Comparison of ENCODE assay signal across 8 cellular contexts in genomic region chr2:25251461-25252273, GRCh38.
DNase-seq lines count a peak whose midpoint lies in the region; ATAC-seq, FAIRE-seq and TF ChIP-seq lines count a peak whose summit lies in the region.

No MANE protein-coding gene starts in this region.

- H3K79me2 ChIP-seq in GM12878 (ENCODE audit: control insufficient read depth, insufficient read depth, low read length), result peaks cover 15% of the 10 kb centered on the region

- BruUV-seq in GM12878 (replicated peaks; lab: Mats Ljungman, UMichigan), result no TSS peak

- intact Hi-C loops in GM12878 (cut with micrococcal nuclease; ENCODE audit: unreplicated experiment), result no loop called here

- peaks cover 9 to 10% of the 10 kb centered on the region in 2 experiments for H3K36me3 ChIP-seq in GM12878 (ENCODE audit: control insufficient read depth in 2 of 2, insufficient read depth in 2 of 2, low read length in 1 of 2)
- H3K36me3 ChIP-seq in iPS-18a (ENCODE audit: control insufficient read depth, low read depth, low read length), result peaks cover 17% of the 10 kb centered on the region

- peak overlapping the region; percentile 72 for H3K27ac ChIP-seq in RWPE1
- H3K27ac ChIP-seq in GM12878 (ENCODE audit: control insufficient read depth, insufficient read depth), result peak overlapping the region; percentile 83
- peak overlapping the region; percentile 76 for H3K27ac ChIP-seq in iPS-18a (ENCODE audit: low read length)

- CTCF ChIA-PET in RWPE1 (lab: Yijun Ruan, JAX), result interaction anchor here (0.6 to 1.1 kb wide), 3 partner anchors 23 to 110 kb away, joined by 3 to 5 read pairs (median 3); no protein-coding TSS in a partner anchor
- CTCF ChIA-PET in GM12878 (lab: Yijun Ruan, JAX), result interaction anchor here (0.6 to 2.9 kb wide), 3 partner anchors 22 to 498 kb away, joined by 3 to 14 read pairs (median 9); no protein-coding TSS in a partner anchor

- ATAC-seq in HG02798 (IDR thresholded peaks at IDR 0.05; ENCODE audit: poor library complexity, unreplicated experiment) (peak; percentile 38), GM12878 (peak; percentile 80), HG03439 (IDR thresholded peaks at IDR 0.05; ENCODE audit: unreplicated experiment) (no peak), HG03097 (IDR thresholded peaks at IDR 0.05; ENCODE audit: low FRiP score, unreplicated experiment) (no peak)

- H3K9me3 ChIP-seq in GM12878 (replicated peaks; ENCODE audit: control insufficient read depth, insufficient read depth, low read length) (no peaks in the 10 kb centered on the region), iPS-18a (ENCODE audit: control insufficient read depth, low read depth, low read length) (no peaks in the 10 kb centered on the region)

- DNase-seq in Daoy (ENCODE audit: low read depth), result peak; percentile 60
- peak; percentile 68 for DNase-seq in RWPE1 (ENCODE audit: low spot score)
- DNase-seq in GM12878 (ENCODE audit: low read depth, low spot score), result no peak
- no peak for DNase-seq in skeletal muscle cell (ENCODE audit: low read depth)

- in situ Hi-C loops in GM12878 (cut with MboI), result no loop called here

- H3K4me1 ChIP-seq in GM12878 (ENCODE audit: control insufficient read depth, insufficient read depth, low read length), result peaks cover 11% of the 10 kb centered on the region
- peaks cover 22% of the 10 kb centered on the region for H3K4me1 ChIP-seq in iPS-18a (ENCODE audit: control insufficient read depth, low read depth, low read length)

- no peaks in the 10 kb centered on the region for H3K27me3 ChIP-seq in GM12878 (replicated peaks in 1 of 2; ENCODE audit: control insufficient read depth in 2 of 2, insufficient read depth in 2 of 2, low read length in 1 of 2)
- no peaks in the 10 kb centered on the region for H3K27me3 ChIP-seq in iPS-18a (ENCODE audit: control insufficient read depth, insufficient read depth, low read length)

- peak overlapping the region; percentile 94 for H3K4me2 ChIP-seq in GM12878 (ENCODE audit: control insufficient read depth, insufficient read depth)

- WGBS in GM12878 (ENCODE audit: insufficient coverage, insufficient replicate concordance, low lambda C conversion rate, missing lambda C conversion rate), result 21% methylated on average over 45 of the region's 50 CpGs

- SMC1A ChIA-PET in GM12878 (lab: Charles Lee; ENCODE audit: uncharacterized antibody, unreplicated experiment), result interaction anchor here (1.0 to 2.0 kb wide), 4 partner anchors 22 to 43 kb away, joined by 3 to 11 read pairs (median 6); no protein-coding TSS in a partner anchor

- H2AFZ ChIP-seq in GM12878 (ENCODE audit: control insufficient read depth, low read depth, low read length), result peak overlapping the region; percentile 71

- peak; percentile 68 for TF ChIP-seq POLR2A in GM12878 (IDR thresholded peaks at IDR 0.05; ENCODE audit: low read depth, low read length)

- no peak for TF ChIP-seq CTCF in RWPE1 (conservative IDR thresholded peaks at IDR 0.05; ENCODE audit: low read depth)
- no peak for TF ChIP-seq CTCF in GM12878 (IDR thresholded peaks at IDR 0.05 in 2 of 3, conservative IDR thresholded peaks at IDR 0.05 in 1 of 3; ENCODE audit: control insufficient read depth in 2 of 3, extremely low read depth in 1 of 3, insufficient read depth in 1 of 3, low read depth in 3 of 3, low read length in 3 of 3)

- peak overlapping the region; percentile 73 for H3K4me3 ChIP-seq in GM12878
- peak overlapping the region; percentile 90 for H3K4me3 ChIP-seq in iPS-18a (ENCODE audit: low read length)
- peak overlapping the region; percentile 29 for H3K4me3 ChIP-seq in skeletal muscle cell (ENCODE audit: low read depth, low read length)

- TF ChIP-seq EP300 in GM12878 (IDR thresholded peaks at IDR 0.05; ENCODE audit: borderline replicate concordance in 1 of 2, control insufficient read depth in 1 of 2, low read depth in 2 of 2, low read length in 2 of 2), result no peak

- H3K9ac ChIP-seq in GM12878 (ENCODE audit: control insufficient read depth, insufficient read depth, low read length) (peak overlapping the region; percentile 80), iPS-18a (ENCODE audit: low read length) (peak overlapping the region; percentile 91)

- RAD21 ChIA-PET in GM12878 (lab: Charles Lee; ENCODE audit: unreplicated experiment), result interaction anchor here (0.6 to 3.1 kb wide), 8 partner anchors 17 to 264 kb away, joined by 3 to 15 read pairs (median 4); no protein-coding TSS in a partner anchor

- H4K20me1 ChIP-seq in GM12878 (ENCODE audit: control insufficient read depth, insufficient read depth), result no peaks in the 10 kb centered on the region

- POLR2A ChIA-PET in RWPE1 (lab: Yijun Ruan, JAX; ENCODE audit: low non-redundant PET) (interaction anchor here (0.6 kb wide), 1 partner anchor 67 kb away, joined by 3 read pairs; no protein-coding TSS in a partner anchor), GM12878 (lab: Charles Lee) (interaction anchor here (0.5 to 1.9 kb wide), 5 partner anchors 11 to 111 kb away, joined by 4 to 7 read pairs (median 6); no protein-coding TSS in a partner anchor)

- no peak for TF ChIP-seq RAD21 in GM12878 (IDR thresholded peaks at IDR 0.05; ENCODE audit: insufficient read depth, low read depth, low read length)

- no peak for FAIRE-seq in GM12878 (lab: Jason Lieb, UNC)

TF ChIP-seq in GM12878, 131 proteins besides CTCF, POLR2A, EP300 and RAD21 (continues in another document):
- peak in 1 of 2 experiments; percentile 79; a peak in 2 of 3 replicates for TF ChIP-seq EGR1 (IDR thresholded peaks at IDR 0.05; ENCODE audit: borderline replicate concordance in 1 of 2, low read depth in 2 of 2, low read length in 2 of 2)
- 0 out of 2 replicates have a peak, but pooled peaks have one; percentile 14 for TF ChIP-seq STAT1 (conservative IDR thresholded peaks at IDR 0.05)
- peak; percentile 45; the same call in 1 of the 2 replicates for TF ChIP-seq LARP7 (IDR thresholded peaks at IDR 0.05)
- 0 out of 2 replicates have a peak, but pooled peaks have one; percentile 30 for TF ChIP-seq ZSCAN29 (IDR thresholded peaks at IDR 0.05)
- TF ChIP-seq NKRF (conservative IDR thresholded peaks at IDR 0.05), result peak; percentile 31; the same call in 1 of the 2 replicates
- TF ChIP-seq SIN3A (IDR thresholded peaks at IDR 0.05; ENCODE audit: low read depth, low read length), result 0 out of 2 replicates have a peak, but pooled peaks have one; percentile 41
- TF ChIP-seq NBN (IDR thresholded peaks at IDR 0.05), result no peak
- peak; percentile 79 for TF ChIP-seq NR2F1 (conservative IDR thresholded peaks at IDR 0.05)
- TF ChIP-seq HDGF (IDR thresholded peaks at IDR 0.05), result 0 out of 2 replicates have a peak, but pooled peaks have one; percentile 34
- peak in 1 of 2 experiments; percentile 9; a peak in 1 of 4 replicates for TF ChIP-seq BHLHE40 (IDR thresholded peaks at IDR 0.05; ENCODE audit: borderline replicate concordance in 1 of 2, low read depth in 2 of 2, low read length in 1 of 2)
- TF ChIP-seq ZNF217 (IDR thresholded peaks at IDR 0.05), result no peak
- TF ChIP-seq RAD51 (IDR thresholded peaks at IDR 0.05), result no peak
- TF ChIP-seq E4F1 (IDR thresholded peaks at IDR 0.05; ENCODE audit: borderline replicate concordance, partially characterized antibody), result no peak
- TF ChIP-seq BACH1 (IDR thresholded peaks at IDR 0.05; ENCODE audit: borderline replicate concordance), result 0 out of 2 replicates have a peak, but pooled peaks have one; percentile 35
- TF ChIP-seq IKZF1 (conservative IDR thresholded peaks at IDR 0.05), result peak; percentile 46
- peak; percentile 62 for TF ChIP-seq GATAD2B (conservative IDR thresholded peaks at IDR 0.05; ENCODE audit: low read depth)

Comparison
In these comparisons a context has a peak if more than half of its experiments do, and no peak if none do; other contexts are left out.
1. DNase-seq: peak in Daoy (single experiment) and RWPE1 (single experiment); none in GM12878 (single experiment) and skeletal muscle cell (single experiment).
2. ATAC-seq: peak in HG02798 (single experiment) and GM12878 (single experiment); none in HG03439 (single experiment) and HG03097 (single experiment).
3. H3K4me3 ChIP-seq: peak in every context shown above with its lines; median percentile 90 in iPS-18a; 73 in GM12878; 29 in skeletal muscle cell.
4. Peak in every context shown above with its lines, with median percentiles within 50 percentile points of each other: H3K27ac ChIP-seq.